In the genomic region with DNA sequence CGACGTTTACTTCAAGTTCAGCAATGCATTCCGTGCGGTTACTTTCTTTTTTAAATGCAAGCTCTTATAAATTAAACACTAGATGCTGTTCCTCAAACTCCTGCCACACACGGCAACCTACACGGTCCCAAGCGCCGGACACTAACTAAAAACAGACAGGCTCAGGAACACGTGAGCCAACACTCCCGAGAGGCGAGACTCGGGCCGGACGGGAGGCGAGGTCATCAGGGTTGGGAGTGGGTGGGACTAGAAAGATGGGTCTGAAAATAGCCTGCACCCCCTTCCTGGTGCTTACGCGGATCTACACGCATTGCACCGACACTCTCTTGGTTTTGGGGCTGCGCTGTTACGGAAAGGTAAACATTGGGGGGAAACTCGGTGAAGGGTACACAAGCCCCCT, we compare ENCODE assay signal across 31 cellular contexts. TPM values are rescaled to one million over a fixed set of nuclear protein-coding genes. Genes with fewer than 3 reads are reported as not detected.
"Had no signal": no experiment of that assay in that cellular context is flagged by ENCODE, and none has a peak within 500 bp of the region (broad histone marks: within the 10 kb centered on the region; RNA-seq: fewer than 3 reads in every experiment).

No MANE protein-coding gene starts in this region.

- H3K27ac Mint-ChIP-seq: activated CD4-positive, alpha-beta T cell treated with anti-CD3 and anti-CD28 coated beads, Interleukin-2, amount 10 ng/mL, durations not matched to agents 7 days and 5 days; activated CD8-positive, alpha-beta memory T cell treated with anti-CD3 and anti-CD28 coated beads, Interleukin-2, amount 10 ng/mL, durations not matched to agents 7 days and 5 days; activated CD8-positive, alpha-beta T cell treated with anti-CD3 and anti-CD28 coated beads for 36 hours; activated naive CD4-positive, alpha-beta T cell treated with anti-CD3 and anti-CD28 coated beads, Interleukin-2, amount 50 U/mL, for 24 hours; activated T-helper 1 cell treated with anti-CD3 and anti-CD28 coated beads, Interleukin-12 subunit alpha, Interleukin-12 subunit beta, Interleukin-2, Interleukin-4 antibody, amounts not matched to agents 30 ng/mL and 10 ng/mL and 1 ng/mL, durations not matched to agents 14 hours and 24 hours and 36 hours; naive thymus-derived CD4-positive, alpha-beta T cell; progenitor cell of endocrine pancreas had no signal

- DNase-seq: activated CD4-positive, alpha-beta T cell treated with anti-CD3 and anti-CD28 coated beads, Interleukin-2, amount 10 ng/mL, durations not matched to agents 7 days and 5 days; activated CD8-positive, alpha-beta memory T cell treated with anti-CD3 and anti-CD28 coated beads, Interleukin-2, amount 10 ng/mL, durations not matched to agents 7 days and 5 days; activated CD8-positive, alpha-beta T cell treated with anti-CD3 and anti-CD28 coated beads for 36 hours; activated gamma-delta T cell; activated T-cell treated with anti-CD3 and anti-CD28 coated beads for 4 hours; brain microvascular endothelial cell; central memory CD4-positive, alpha-beta T cell; effector memory CD4-positive, alpha-beta T cell; head of caudate nucleus; hypothalamus; mesendoderm; naive thymus-derived CD4-positive, alpha-beta T cell; occipital lobe; retina; stimulated activated CD4-positive, alpha-beta T cell treated with anti-CD3 and anti-CD28 coated beads, Interleukin-4, amount 100 ng/mL, for 1 hour; stimulated activated naive CD8-positive, alpha-beta T cell treated with anti-CD3 and anti-CD28 coated beads, Interleukin-15, Interleukin-2, amounts not matched to agents 100 U/mL and 50 U/mL, for 24 hours had no signal

- H3K9me3 Mint-ChIP-seq: activated CD4-positive, alpha-beta T cell treated with anti-CD3 and anti-CD28 coated beads, Interleukin-2, amount 10 ng/mL, durations not matched to agents 7 days and 5 days; activated CD8-positive, alpha-beta T cell treated with anti-CD3 and anti-CD28 coated beads for 36 hours; activated naive CD4-positive, alpha-beta T cell treated with anti-CD3 and anti-CD28 coated beads, Interleukin-2, amount 50 U/mL, for 24 hours; activated T-helper 1 cell treated with anti-CD3 and anti-CD28 coated beads, Interleukin-12 subunit alpha, Interleukin-12 subunit beta, Interleukin-2, Interleukin-4 antibody, amounts not matched to agents 30 ng/mL and 10 ng/mL and 1 ng/mL, durations not matched to agents 14 hours and 24 hours and 36 hours; naive thymus-derived CD4-positive, alpha-beta T cell; neural crest cell had no signal

- H3K27ac ChIP-seq: ascending aorta, brain microvascular endothelial cell, gastroesophageal sphincter, VCaP had no signal

- H3K27me3 ChIP-seq: ascending aorta, brain microvascular endothelial cell, gastroesophageal sphincter, upper lobe of left lung had no signal

- ATAC-seq: activated CD4-positive, CD25-positive, alpha-beta regulatory T cell treated with anti-CD3 and anti-CD28 coated beads, Interleukin-2, amount 50 U/mL, for 24 hours; activated CD8-positive, alpha-beta memory T cell treated with anti-CD3 and anti-CD28 coated beads, Interleukin-2, amount 10 ng/mL, durations not matched to agents 7 days and 5 days; activated CD8-positive, alpha-beta T cell treated with anti-CD3 and anti-CD28 coated beads for 36 hours; esophagus mucosa; gastroesophageal sphincter; naive thymus-derived CD4-positive, alpha-beta T cell; stimulated activated naive CD8-positive, alpha-beta T cell treated with anti-CD3 and anti-CD28 coated beads, Interleukin-15, Interleukin-2, amounts not matched to agents 100 U/mL and 50 U/mL, for 24 hours had no signal

- H3K4me3 Mint-ChIP-seq: activated CD4-positive, alpha-beta T cell treated with anti-CD3 and anti-CD28 coated beads, Interleukin-2, amount 10 ng/mL, durations not matched to agents 7 days and 5 days; activated CD8-positive, alpha-beta memory T cell treated with anti-CD3 and anti-CD28 coated beads, Interleukin-2, amount 10 ng/mL, durations not matched to agents 7 days and 5 days; activated CD8-positive, alpha-beta T cell treated with anti-CD3 and anti-CD28 coated beads for 36 hours; activated naive CD4-positive, alpha-beta T cell treated with anti-CD3 and anti-CD28 coated beads, Interleukin-2, amount 50 U/mL, for 24 hours; activated T-helper 1 cell treated with anti-CD3 and anti-CD28 coated beads, Interleukin-12 subunit alpha, Interleukin-12 subunit beta, Interleukin-2, Interleukin-4 antibody, amounts not matched to agents 30 ng/mL and 10 ng/mL and 1 ng/mL, durations not matched to agents 14 hours and 24 hours and 36 hours; naive thymus-derived CD4-positive, alpha-beta T cell had no signal

- H3K27me3 Mint-ChIP-seq: activated CD4-positive, alpha-beta T cell treated with anti-CD3 and anti-CD28 coated beads, Interleukin-2, amount 10 ng/mL, durations not matched to agents 7 days and 5 days; activated CD8-positive, alpha-beta memory T cell treated with anti-CD3 and anti-CD28 coated beads, Interleukin-2, amount 10 ng/mL, durations not matched to agents 7 days and 5 days; activated CD8-positive, alpha-beta T cell treated with anti-CD3 and anti-CD28 coated beads for 36 hours; activated naive CD4-positive, alpha-beta T cell treated with anti-CD3 and anti-CD28 coated beads, Interleukin-2, amount 50 U/mL, for 24 hours; naive thymus-derived CD4-positive, alpha-beta T cell; progenitor cell of endocrine pancreas had no signal

- H3K4me3 ChIP-seq: ascending aorta, gastroesophageal sphincter, upper lobe of left lung had no signal

RNA-seq across cellular contexts. Expression of a gene that starts 20.3 kb away (rescaled TPM):
- total RNA-seq: activated CD4-positive, alpha-beta T cell treated with anti-CD3 and anti-CD28 coated beads, Interleukin-2, amount 10 ng/mL, durations not matched to agents 7 days and 5 days; activated CD8-positive, alpha-beta memory T cell treated with anti-CD3 and anti-CD28 coated beads, Interleukin-2, amount 10 ng/mL, durations not matched to agents 7 days and 5 days; activated CD8-positive, alpha-beta T cell treated with anti-CD3 and anti-CD28 coated beads for 36 hours; activated T-helper 1 cell treated with anti-CD3 and anti-CD28 coated beads, Interleukin-12 subunit alpha, Interleukin-12 subunit beta, Interleukin-2, Interleukin-4 antibody, amounts not matched to agents 30 ng/mL and 10 ng/mL and 1 ng/mL, durations not matched to agents 14 hours and 24 hours and 36 hours; ascending aorta; esophagus mucosa; lower leg skin; occipital lobe; progenitor cell of endocrine pancreas; subcutaneous adipose tissue; T-helper 2 cell treated with Interferon-gamma antibody and Interleukin-4, amounts not matched to agents 100 ng/mL and 5 ng/mL, for 36 hours had no signal
- polyA plus RNA-seq: naive thymus-derived CD4-positive, alpha-beta T cell had no signal

RNA-seq across cellular contexts. Expression of a gene that starts 24.1 kb away (rescaled TPM):
- total RNA-seq: ascending aorta, gastroesophageal sphincter had no signal
- polyA plus RNA-seq: naive thymus-derived CD4-positive, alpha-beta T cell had no signal

RNA-seq across cellular contexts. Expression of a gene that starts 37.6 kb away (rescaled TPM):
- total RNA-seq: activated CD4-positive, alpha-beta T cell treated with anti-CD3 and anti-CD28 coated beads, Interleukin-2, amount 10 ng/mL, durations not matched to agents 7 days and 5 days; activated T-helper 1 cell treated with anti-CD3 and anti-CD28 coated beads, Interleukin-12 subunit alpha, Interleukin-12 subunit beta, Interleukin-2, Interleukin-4 antibody, amounts not matched to agents 30 ng/mL and 10 ng/mL and 1 ng/mL, durations not matched to agents 14 hours and 24 hours and 36 hours; ascending aorta; dermis microvascular lymphatic vessel endothelial cell; esophagus mucosa; lower leg skin; mucosa of gallbladder; neural crest cell; occipital lobe; subcutaneous adipose tissue; T-helper 2 cell treated with Interferon-gamma antibody and Interleukin-4, amounts not matched to agents 100 ng/mL and 5 ng/mL, for 36 hours had no signal
- polyA plus RNA-seq: naive thymus-derived CD4-positive, alpha-beta T cell had no signal
